9 cellular contexts compared by ENCODE assay signal in the genomic region with DNA sequence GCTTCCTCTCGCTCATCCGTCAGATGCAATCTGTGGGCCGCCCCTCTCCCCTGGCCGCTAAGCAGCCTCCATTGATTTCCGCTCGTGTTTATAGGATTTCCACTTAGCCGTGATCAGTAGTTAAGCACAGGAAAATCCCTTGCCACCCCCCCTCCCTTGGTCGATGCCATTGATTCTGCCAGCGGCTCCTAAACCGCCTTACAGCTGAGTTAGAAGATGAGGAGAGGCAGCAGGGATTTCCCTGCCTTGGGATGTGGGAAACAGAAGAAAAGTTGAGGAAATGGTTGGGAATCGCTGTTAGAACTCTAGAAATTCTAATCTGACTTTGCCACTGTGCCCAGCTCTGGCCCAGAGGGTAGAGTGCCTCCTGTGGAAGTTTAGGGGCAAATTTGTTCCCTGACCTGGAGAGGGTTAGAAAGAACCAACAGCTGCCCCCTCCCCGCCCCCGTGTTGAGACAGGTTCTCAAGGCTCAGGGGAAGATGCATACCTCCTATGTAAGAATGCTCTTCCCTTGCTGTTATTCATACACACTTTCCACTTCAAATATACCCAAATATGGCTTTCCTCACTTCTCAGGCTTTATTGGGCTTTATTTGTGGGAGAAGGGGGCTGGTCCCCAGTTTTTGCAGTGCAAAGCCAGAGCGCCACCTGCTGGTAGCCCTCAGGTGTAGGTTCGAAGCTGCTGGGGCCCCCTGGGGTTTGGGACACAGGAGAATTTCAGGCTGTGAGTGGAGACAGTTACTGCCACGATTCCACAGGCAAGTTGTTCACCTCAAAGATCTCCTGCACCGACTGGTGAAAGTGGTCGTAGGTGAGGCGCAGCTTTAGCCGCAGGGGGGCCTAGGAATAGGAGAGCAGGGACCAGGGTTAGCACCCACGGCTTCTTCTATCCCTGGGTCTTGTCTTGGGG. TPM values are rescaled to one million over a fixed set of nuclear protein-coding genes. Genes with fewer than 3 reads are reported as not detected.
DNase-seq lines count a peak whose midpoint lies in the region; ATAC-seq and TF ChIP-seq lines count a peak whose summit lies in the region.
"Had no signal": no experiment of that assay in that cellular context is flagged by ENCODE, and none has a peak within 500 bp of the region (broad histone marks: within the 10 kb centered on the region; RNA-seq: fewer than 3 reads in every experiment).

No MANE protein-coding gene starts in this region.

- H3K27ac Mint-ChIP-seq in glutamatergic neuron (ENCODE audit: unreplicated experiment): peak overlapping the region; percentile 55

- peaks cover 17% of the 10 kb centered on the region for H3K27me3 Mint-ChIP-seq in glutamatergic neuron (ENCODE audit: unreplicated experiment)

- no peaks in the 10 kb centered on the region for H3K36me3 Mint-ChIP-seq in glutamatergic neuron (ENCODE audit: unreplicated experiment)

- CTCF ChIA-PET in AG04450 (lab: Charles Lee): interaction anchor here (0.6 to 8.1 kb wide), 19 partner anchors 9 to 351 kb away, joined by 3 to 330 read pairs (median 4); no protein-coding TSS in a partner anchor

- POLR2A ChIA-PET in AG04450 (lab: Yijun Ruan, JAX): interaction anchor here (0.6 kb wide), 1 partner anchor 259 kb away, joined by 5 read pairs; no protein-coding TSS in a partner anchor

- no peaks in the 10 kb centered on the region for H3K9me3 ChIP-seq in AG04450 (ENCODE audit: control insufficient read depth, insufficient read depth, low read length)

- H3K9me3 Mint-ChIP-seq in glutamatergic neuron (ENCODE audit: unreplicated experiment): peaks cover 7% of the 10 kb centered on the region

- peaks cover 25% of the 10 kb centered on the region for H3K4me1 Mint-ChIP-seq in glutamatergic neuron (ENCODE audit: low read depth, unreplicated experiment)

- ATAC-seq in GM21737 (IDR thresholded peaks at IDR 0.05; ENCODE audit: unreplicated experiment) (no peak), HG02678 (IDR thresholded peaks at IDR 0.05; ENCODE audit: unreplicated experiment) (no peak)

- no peaks in the 10 kb centered on the region for H3K27me3 ChIP-seq in AG04450 (ENCODE audit: control insufficient read depth, insufficient read depth, low read length)

- H3K4me3 ChIP-seq in AG04450 (ENCODE audit: low read depth, low read length): no peak overlapping the region

- DNase-seq in AG04450 (ENCODE audit: low read depth, low spot score) (peak; percentile 27), H4 (ENCODE audit: low spot score) (peak; percentile 48), OCI-M1 (lab: John Stamatoyannopoulos, UW) (peak; percentile 48), glutamatergic neuron (peak; percentile 84)
- DNase-seq in activated T-helper 9 cell treated with anti-CD3 and anti-CD28 coated beads, Interleukin-2, amount 50 U/mL, for 16 hours (ENCODE audit: low read depth): peak; percentile 52
- peak; percentile 61 for DNase-seq in stimulated activated CD4-positive, alpha-beta T cell treated with anti-CD3 and anti-CD28 coated beads, Interleukin-12 subunit alpha, Interleukin-12 subunit beta, amount 100 ng/mL, for 4 hours

- TF ChIP-seq CTCF in AG04450 (IDR thresholded peaks at IDR 0.05; ENCODE audit: low read depth, low read length) (peak; percentile 94), glutamatergic neuron (IDR thresholded peaks at IDR 0.05; ENCODE audit: partially characterized antibody, unreplicated experiment) (peak; percentile 97)

- H3K4me3 Mint-ChIP-seq in glutamatergic neuron (ENCODE audit: unreplicated experiment): peak overlapping the region; percentile 63

- H3K27ac ChIP-seq in AG04450 (ENCODE audit: low read depth, low read length): no peak overlapping the region

RNA-seq across cellular contexts. Expression of gene THTPA, which starts 3.2 kb away (rescaled TPM):
- polyA plus RNA-seq in AG04450 (2011; rRNA removed): 4.9 and 9.3 TPM in 2 replicates
- polyA minus RNA-seq in AG04450 (2011; rRNA and poly(A)+ RNA removed): 6.6 and 10.8 TPM in 2 replicates
- 4.0 and 11.8 TPM in 2 replicates for total RNA-seq in H4 (2014; rRNA removed; shearing (Covaris generic))
- 19.3 TPM for total RNA-seq in glutamatergic neuron (ENCODE audit: unreplicated experiment)

RNA-seq across cellular contexts. Expression of gene ZFHX2, which starts 7.7 kb away (rescaled TPM):
- polyA plus RNA-seq in AG04450 (2011; rRNA removed): 0.09 and 0.14 TPM in 2 replicates
- 0.37 and 0.52 TPM in 2 replicates for polyA minus RNA-seq in AG04450 (2011; rRNA and poly(A)+ RNA removed)
- total RNA-seq in H4 (2014; rRNA removed; shearing (Covaris generic)): 0.02 and 0.10 TPM in 2 replicates
- 39.1 TPM for total RNA-seq in glutamatergic neuron (ENCODE audit: unreplicated experiment)

RNA-seq across cellular contexts. Expression of gene AP1G2, which starts 8.3 kb away (rescaled TPM):
- 8.2 and 10.6 TPM in 2 replicates for polyA plus RNA-seq in AG04450 (2011; rRNA removed)
- 11.0 and 19.9 TPM in 2 replicates for polyA minus RNA-seq in AG04450 (2011; rRNA and poly(A)+ RNA removed)
- total RNA-seq in H4 (2014; rRNA removed; shearing (Covaris generic)): 0.06 and 0.43 TPM in 2 replicates
- total RNA-seq in glutamatergic neuron (ENCODE audit: unreplicated experiment): 105 TPM

RNA-seq across cellular contexts. Expression of gene JPH4, which starts 19.3 kb away (rescaled TPM):
- polyA plus RNA-seq in AG04450 (2011; rRNA removed): not detected in 2 replicates
- polyA minus RNA-seq in AG04450 (2011; rRNA and poly(A)+ RNA removed): not detected in 2 replicates
- total RNA-seq in H4 (2014; rRNA removed; shearing (Covaris generic)): not detected in 2 replicates
- total RNA-seq in glutamatergic neuron (ENCODE audit: unreplicated experiment): 52.7 TPM
- total RNA-seq: pulmonary artery endothelial cell had no signal

Comparison
In these comparisons a context has a peak if more than half of its experiments do, and no peak if none do; other contexts are left out.
1. DNase-seq: peak in every context shown above with its lines; median percentile 84 in glutamatergic neuron; 61 in stimulated activated CD4-positive, alpha-beta T cell treated with anti-CD3 and anti-CD28 coated beads, Interleukin-12 subunit alpha, Interleukin-12 subunit beta, amount 100 ng/mL, for 4 hours; 52 in activated T-helper 9 cell treated with anti-CD3 and anti-CD28 coated beads, Interleukin-2, amount 50 U/mL, for 16 hours; 48 in H4; 48 in OCI-M1; 27 in AG04450.
2. RNA of gene ZFHX2, which starts 7.7 kb away (total RNA-seq): 39.1 TPM in glutamatergic neuron (single experiment); 0.02 to 0.10 TPM in H4; every median in the first group is over 10 times any median in the second.
3. RNA of gene AP1G2, which starts 8.3 kb away (total RNA-seq): 105 TPM in glutamatergic neuron (single experiment); 0.06 to 0.43 TPM in H4; every median in the first group is over 10 times any median in the second.